Comparison of ENCODE assay signal across 35 cellular contexts in genomic region chr16:72313903-72314302, GRCh38.
"Had no signal": no experiment of that assay in that cellular context is flagged by ENCODE, and none has a peak within 500 bp of the region (broad histone marks: within the 10 kb centered on the region; RNA-seq: fewer than 3 reads in every experiment).

No MANE protein-coding gene starts in this region.

- H3K36me3 ChIP-seq: adrenal gland, Peyer's patch, SJSA1 had no signal

- H3K36me3 Mint-ChIP-seq: activated CD4-positive, alpha-beta memory T cell treated with anti-CD3 and anti-CD28 coated beads for 36 hours; activated naive CD4-positive, alpha-beta T cell treated with anti-CD3 and anti-CD28 coated beads, Interleukin-2, amount 50 U/mL, for 72 hours had no signal

- H3K9me3 ChIP-seq: adrenal gland, body of pancreas, Peyer's patch, SJSA1 had no signal

- H3K4me1 ChIP-seq: adrenal gland, Peyer's patch had no signal

- H3K4me1 Mint-ChIP-seq: activated CD4-positive, alpha-beta T cell treated with anti-CD3 and anti-CD28 coated beads for 36 hours had no signal

- H3K9me3 Mint-ChIP-seq: activated naive CD4-positive, alpha-beta T cell treated with anti-CD3 and anti-CD28 coated beads for 36 hours had no signal

- H3K27me3 ChIP-seq: adrenal gland, body of pancreas, Peyer's patch, SJSA1 had no signal

- ATAC-seq: activated CD4-positive, alpha-beta T cell treated with anti-CD3 and anti-CD28 coated beads for 36 hours; activated naive CD4-positive, alpha-beta T cell treated with anti-CD3 and anti-CD28 coated beads, Interleukin-2, amount 50 U/mL, for 72 hours; activated T-cell treated with anti-CD3 and anti-CD28 coated beads, Interleukin-2, amount 50 U/mL, for 4 hours; body of pancreas; PC-3 had no signal

- H3K27ac ChIP-seq: adrenal gland, body of pancreas, KMS-11, Peyer's patch, SJSA1 had no signal

- H3K4me3 ChIP-seq: adrenal gland, body of pancreas, Peyer's patch, SJSA1 had no signal

- DNase-seq: activated CD4-positive, alpha-beta memory T cell treated with anti-CD3 and anti-CD28 coated beads for 36 hours; activated CD4-positive, alpha-beta T cell treated with anti-CD3 and anti-CD28 coated beads for 36 hours; activated CD4-positive, alpha-beta T cell treated with anti-CD3 and anti-CD28 coated beads, Interleukin-2, amount 50 U/mL, for 1 hour; activated CD8-positive, alpha-beta memory T cell treated with anti-CD3 and anti-CD28 coated beads, Interleukin-2, amount 50 U/mL, for 4 hours; activated gamma-delta T cell treated with Interleukin-2 at 50 U/mL for 16 hours; activated naive CD4-positive, alpha-beta T cell treated with anti-CD3 and anti-CD28 coated beads for 36 hours; activated T-cell treated with anti-CD3 and anti-CD28 coated beads for 4 hours; activated T-cell treated with anti-CD3 and anti-CD28 coated beads, Interleukin-2, amount 50 U/mL, for 4 hours; adrenal gland; body of pancreas; caudate nucleus; MM.1S; MV-4-11; NCI-H1092; NCI-H1436 treated with DMSO at 0.1 percent for 48 hours; NCI-H1694 treated with DMSO at 0.1 percent for 48 hours; NCI-H2029; NCI-H345; NCI-H524 treated with DMSO at 0.1 percent for 48 hours; NCI-H748 treated with DMSO at 0.1 percent for 48 hours; NK-92 treated with Interleukin-12 subunit alpha and Interleukin-12 subunit beta, amount 100 ng/mL, for 24 hours; PC-3; Peyer's patch; RPMI8226; SHP77 treated with DMSO at 0.1 percent for 48 hours; SK-N-SH had no signal

- H3K27ac Mint-ChIP-seq: activated CD4-positive, alpha-beta memory T cell treated with anti-CD3 and anti-CD28 coated beads for 36 hours; activated CD4-positive, alpha-beta T cell treated with anti-CD3 and anti-CD28 coated beads for 36 hours; activated naive CD4-positive, alpha-beta T cell treated with anti-CD3 and anti-CD28 coated beads for 36 hours; activated naive CD4-positive, alpha-beta T cell treated with anti-CD3 and anti-CD28 coated beads, Interleukin-2, amount 50 U/mL, for 72 hours; activated T-helper 1 cell treated with anti-CD3 and anti-CD28 coated beads, Interleukin-12 subunit alpha, Interleukin-12 subunit beta, Interleukin-2, Interleukin-4 antibody, amounts not matched to agents 30 ng/mL and 10 ng/mL and 1 ng/mL, durations not matched to agents 14 hours and 24 hours and 36 hours; T-helper 1 cell treated with Interleukin-12 subunit alpha and Interleukin-12 subunit beta and Interleukin-4 antibody, amounts not matched to agents 30 μg/mL and 1 μg/mL, for 36 hours; T-helper 2 cell treated with Interferon-gamma antibody and Interleukin-4, amounts not matched to agents 5 μg/mL and 100 μg/mL, for 36 hours had no signal

- H3K4me3 Mint-ChIP-seq: activated CD4-positive, alpha-beta memory T cell treated with anti-CD3 and anti-CD28 coated beads for 36 hours; activated CD4-positive, alpha-beta T cell treated with anti-CD3 and anti-CD28 coated beads for 36 hours; activated naive CD4-positive, alpha-beta T cell treated with anti-CD3 and anti-CD28 coated beads for 36 hours; activated T-cell treated with anti-CD3 and anti-CD28 coated beads, Interleukin-2, amount 50 U/mL, for 4 hours; activated T-helper 1 cell treated with anti-CD3 and anti-CD28 coated beads, Interleukin-12 subunit alpha, Interleukin-12 subunit beta, Interleukin-2, Interleukin-4 antibody, amounts not matched to agents 30 ng/mL and 10 ng/mL and 1 ng/mL, durations not matched to agents 14 hours and 24 hours and 36 hours; T-helper 1 cell treated with Interleukin-12 subunit alpha and Interleukin-12 subunit beta and Interleukin-4 antibody, amounts not matched to agents 30 μg/mL and 1 μg/mL, for 36 hours; T-helper 2 cell treated with Interferon-gamma antibody and Interleukin-4, amounts not matched to agents 5 μg/mL and 100 μg/mL, for 36 hours had no signal

- FAIRE-seq: astrocyte, bronchial epithelial cell, TTC549 had no signal
